18 cellular contexts compared by ENCODE assay signal in genomic region chr12:50541139-50541538, GRCh38.
"Had no signal": no experiment of that assay in that cellular context is flagged by ENCODE, and none has a peak within 500 bp of the region (broad histone marks: within the 10 kb centered on the region; RNA-seq: fewer than 3 reads in every experiment).

No MANE protein-coding gene starts in this region.

- H3K27ac Mint-ChIP-seq: activated CD8-positive, alpha-beta T cell treated with anti-CD3 and anti-CD28 coated beads, Interleukin-2, amount 10 ng/mL, durations not matched to agents 7 days and 5 days; activated T-helper 1 cell treated with anti-CD3 and anti-CD28 coated beads, Interleukin-12 subunit alpha, Interleukin-12 subunit beta, Interleukin-2, Interleukin-4 antibody, amounts not matched to agents 30 ng/mL and 10 ng/mL and 1 ng/mL, durations not matched to agents 14 hours and 24 hours and 36 hours; nephron; stimulated activated naive CD8-positive, alpha-beta T cell treated with anti-CD3 and anti-CD28 coated beads, Interleukin-15, amount 100 ng/mL, for 72 hours had no signal

- H3K9me3 ChIP-seq: body of pancreas, vagina had no signal

- H3K27ac ChIP-seq: body of pancreas, parathyroid adenoma, vagina had no signal

- ATAC-seq: activated CD8-positive, alpha-beta T cell treated with anti-CD3 and anti-CD28 coated beads, Interleukin-2, amount 10 ng/mL, durations not matched to agents 7 days and 5 days; body of pancreas; stimulated activated naive CD8-positive, alpha-beta T cell treated with anti-CD3 and anti-CD28 coated beads, Interleukin-15, amount 100 ng/mL, for 72 hours had no signal

- DNase-seq: activated CD4-positive, alpha-beta T cell treated with anti-CD3 and anti-CD28 coated beads, Interleukin-2, amount 10 ng/mL, durations not matched to agents 24 days and 14 days; activated CD8-positive, alpha-beta memory T cell treated with anti-CD3 and anti-CD28 coated beads, Interleukin-2, amount 50 U/mL, for 4 hours; activated CD8-positive, alpha-beta T cell treated with anti-CD3 and anti-CD28 coated beads, Interleukin-2, amount 10 ng/mL, durations not matched to agents 7 days and 5 days; body of pancreas; caudate nucleus; dorsolateral prefrontal cortex; hypothalamus; islet precursor cell; midbrain; stimulated activated naive CD8-positive, alpha-beta T cell treated with anti-CD3 and anti-CD28 coated beads, Interleukin-15, amount 100 ng/mL, for 72 hours; T-helper 1 cell; T-helper 9 cell; trophoblast cell had no signal

- H3K27me3 Mint-ChIP-seq: activated CD4-positive, alpha-beta T cell treated with anti-CD3 and anti-CD28 coated beads, Interleukin-2, amount 10 ng/mL, durations not matched to agents 24 days and 14 days; stimulated activated naive CD8-positive, alpha-beta T cell treated with anti-CD3 and anti-CD28 coated beads, Interleukin-15, amount 100 ng/mL, for 72 hours had no signal

- H3K27me3 ChIP-seq: body of pancreas, dorsolateral prefrontal cortex, vagina had no signal

- H3K4me3 ChIP-seq: body of pancreas, dorsolateral prefrontal cortex, lung, vagina had no signal

- H3K9me3 Mint-ChIP-seq: activated CD4-positive, alpha-beta T cell treated with anti-CD3 and anti-CD28 coated beads, Interleukin-2, amount 10 ng/mL, durations not matched to agents 24 days and 14 days; activated T-helper 1 cell treated with anti-CD3 and anti-CD28 coated beads, Interleukin-12 subunit alpha, Interleukin-12 subunit beta, Interleukin-2, Interleukin-4 antibody, amounts not matched to agents 30 ng/mL and 10 ng/mL and 1 ng/mL, durations not matched to agents 14 hours and 24 hours and 36 hours; nephron; stimulated activated naive CD8-positive, alpha-beta T cell treated with anti-CD3 and anti-CD28 coated beads, Interleukin-15, amount 100 ng/mL, for 72 hours had no signal

- H3K4me1 ChIP-seq: parathyroid adenoma had no signal

- H3K4me3 Mint-ChIP-seq: activated CD4-positive, alpha-beta T cell treated with anti-CD3 and anti-CD28 coated beads, Interleukin-2, amount 10 ng/mL, durations not matched to agents 24 days and 14 days; activated CD8-positive, alpha-beta T cell treated with anti-CD3 and anti-CD28 coated beads, Interleukin-2, amount 10 ng/mL, durations not matched to agents 7 days and 5 days; activated T-helper 1 cell treated with anti-CD3 and anti-CD28 coated beads, Interleukin-12 subunit alpha, Interleukin-12 subunit beta, Interleukin-2, Interleukin-4 antibody, amounts not matched to agents 30 ng/mL and 10 ng/mL and 1 ng/mL, durations not matched to agents 14 hours and 24 hours and 36 hours; nephron; stimulated activated naive CD8-positive, alpha-beta T cell treated with anti-CD3 and anti-CD28 coated beads, Interleukin-15, amount 100 ng/mL, for 72 hours had no signal
